ENCODE assay signal across 24 cellular contexts in genomic region chr14:33642641-33643342, GRCh38.
DNase-seq lines count a peak whose midpoint lies in the region; TF ChIP-seq lines count a peak whose summit lies in the region.
"Had no signal": no experiment of that assay in that cellular context is flagged by ENCODE, and none has a peak within 500 bp of the region (broad histone marks: within the 10 kb centered on the region; RNA-seq: fewer than 3 reads in every experiment).

No MANE protein-coding gene starts in this region.

- no peak for DNase-seq in H9
- DNase-seq in amniotic epithelial cell (ENCODE audit: low read depth): peak; percentile 55
- no peak for DNase-seq in type B pancreatic cell (ENCODE audit: extremely low spot score, unreplicated experiment)
- no peak for DNase-seq in 8988T
- DNase-seq in activated naive CD4-positive, alpha-beta T cell treated with anti-CD3 and anti-CD28 coated beads, Interleukin-2, amount 50 U/mL, for 16 hours: no peak
- DNase-seq in HCEC 1CT: no peak
- DNase-seq: activated CD4-positive, alpha-beta T cell treated with anti-CD3 and anti-CD28 coated beads, Interleukin-2, amount 10 ng/mL, durations not matched to agents 24 days and 14 days; activated T-cell treated with anti-CD3 and anti-CD28 coated beads, Interleukin-2, amount 50 U/mL, for 48 hours; CD4-positive, alpha-beta T cell; effector memory CD4-positive, alpha-beta T cell; erythroblast; foreskin melanocyte; left lung; NCI-H1092; NCI-H1930; NK-92 treated with Interleukin-12 subunit alpha and Interleukin-12 subunit beta, amount 100 ng/mL, for 24 hours; PC-3; Right ventricle myocardium superior; stimulated activated naive CD4-positive, alpha-beta T cell treated with Interleukin-2 at 50 U/mL for 16 hours; testis had no signal

- H3K18ac ChIP-seq in H9 (ENCODE audit: insufficient read length, low read depth, low read length): no peak overlapping the region

- no peak overlapping the region for H2AK5ac ChIP-seq in H9 (ENCODE audit: insufficient read length, low read length)

- H3K27me3 Mint-ChIP-seq in H9 (ENCODE audit: low read depth) (no peaks in the 10 kb centered on the region), type B pancreatic cell (peaks cover 32% of the 10 kb centered on the region)
- H3K27me3 Mint-ChIP-seq: activated CD4-positive, alpha-beta T cell treated with anti-CD3 and anti-CD28 coated beads, Interleukin-2, amount 10 ng/mL, durations not matched to agents 24 days and 14 days; CD4-positive, alpha-beta T cell; IgD-negative memory B cell had no signal

- H2BK5ac ChIP-seq in H9 (ENCODE audit: insufficient read length, low read length): no peak overlapping the region

- H3K14ac ChIP-seq in H9 (ENCODE audit: insufficient read depth, low read length): no peak overlapping the region

- H3K4me3 Mint-ChIP-seq in H9 (peak overlapping the region; percentile 48 to 61; a peak in 1 of 5 replicates), type B pancreatic cell (peak overlapping the region; percentile 23)
- H3K4me3 Mint-ChIP-seq: activated CD4-positive, alpha-beta T cell treated with anti-CD3 and anti-CD28 coated beads, Interleukin-2, amount 10 ng/mL, durations not matched to agents 24 days and 14 days; CD4-positive, alpha-beta T cell; IgD-negative memory B cell had no signal

- H3K36me3 Mint-ChIP-seq in H9 (ENCODE audit: insufficient read depth in 1 of 3, low read depth in 3 of 3): no peaks in the 10 kb centered on the region; a peak in 1 of 7 replicates
- no peaks in the 10 kb centered on the region for H3K36me3 Mint-ChIP-seq in type B pancreatic cell
- H3K36me3 Mint-ChIP-seq: IgD-negative memory B cell had no signal

- no peak overlapping the region; the same call in 1 of the 2 replicates for H3K4ac ChIP-seq in H9 (ENCODE audit: low read depth, low read length)

- H3K79me1 ChIP-seq in H9 (ENCODE audit: insufficient read depth, low read depth, low read length, poor library complexity, severe bottlenecking): no peaks in the 10 kb centered on the region

- no peak overlapping the region for H4K5ac ChIP-seq in H9 (ENCODE audit: insufficient read length, low read depth, low read length)

- no peaks in the 10 kb centered on the region for H3K79me2 ChIP-seq in H9 (ENCODE audit: insufficient read depth, low read length)

- no peaks in the 10 kb centered on the region for H3K9me3 Mint-ChIP-seq in H9
- H3K9me3 Mint-ChIP-seq in type B pancreatic cell: no peaks in the 10 kb centered on the region
- H3K9me3 Mint-ChIP-seq: activated CD4-positive, alpha-beta T cell treated with anti-CD3 and anti-CD28 coated beads, Interleukin-2, amount 10 ng/mL, durations not matched to agents 24 days and 14 days; CD4-positive, alpha-beta T cell had no signal

- peak overlapping the region; percentile 51; the same call in 1 of the 2 replicates for H3K4me3 ChIP-seq in iPS-20b (ENCODE audit: low read length)
- H3K4me3 ChIP-seq: left lung, testis had no signal

- no peak overlapping the region for H4K91ac ChIP-seq in H9 (ENCODE audit: insufficient read length, low read depth, low read length)

- H4K8ac ChIP-seq in H9 (replicated peaks; ENCODE audit: insufficient read length, low read depth, low read length): no peak overlapping the region

- no CpG with 5 or more reads among the region's 4 CpGs for WGBS in H9 (ENCODE audit: extremely low coverage, insufficient read length, low lambda C conversion rate)

- no peak overlapping the region for H3K4me2 ChIP-seq in H9 (ENCODE audit: insufficient read depth, insufficient read length, low read length)

- H2AFZ ChIP-seq in H9 (ENCODE audit: low read length): no peak overlapping the region

- no peak overlapping the region for H3K23ac ChIP-seq in H9 (ENCODE audit: insufficient read length, low read depth, low read length)

- H3K9me3 ChIP-seq in H9 (ENCODE audit: control insufficient read depth, low read depth, low read length) (no peaks in the 10 kb centered on the region), iPS-20b (ENCODE audit: insufficient read depth, low read depth, low read length) (no peaks in the 10 kb centered on the region)
- H3K9me3 ChIP-seq: breast epithelium, left lung, testis had no signal

- no peak overlapping the region for H2BK20ac ChIP-seq in H9 (ENCODE audit: low read depth, low read length, poor library complexity, severe bottlenecking)

- TF ChIP-seq CTCF in H9 (conservative IDR thresholded peaks at IDR 0.05) (no peak), type B pancreatic cell (conservative IDR thresholded peaks at IDR 0.05) (no peak)

- no peaks in the 10 kb centered on the region for H3K23me2 ChIP-seq in H9 (ENCODE audit: insufficient read length, low read depth, low read length, poor library complexity, severe bottlenecking)

- no peaks in the 10 kb centered on the region for H3K36me3 ChIP-seq in iPS-20b (ENCODE audit: insufficient read depth, low read depth, low read length)
- H3K36me3 ChIP-seq: breast epithelium, left lung had no signal

- H3K4me1 ChIP-seq in H9 (ENCODE audit: insufficient read depth, low read length): peaks cover 6% of the 10 kb centered on the region; the same call in 1 of the 2 replicates
- peaks cover 36% of the 10 kb centered on the region for H3K4me1 ChIP-seq in iPS-20b (ENCODE audit: insufficient read depth, low read length)
- H3K4me1 ChIP-seq: breast epithelium, left lung, testis had no signal

- H3K27ac Mint-ChIP-seq in H9: peak overlapping the region; percentile 88 to 98 (median 94)
- H3K27ac Mint-ChIP-seq in type B pancreatic cell: no peak overlapping the region
- H3K27ac Mint-ChIP-seq: activated CD4-positive, alpha-beta T cell treated with anti-CD3 and anti-CD28 coated beads, Interleukin-2, amount 10 ng/mL, durations not matched to agents 24 days and 14 days; CD4-positive, alpha-beta T cell; IgD-negative memory B cell had no signal

- H3K56ac ChIP-seq in H9 (ENCODE audit: insufficient read length, low read depth, low read length): no peak overlapping the region

- H4K20me1 ChIP-seq in H9 (ENCODE audit: control insufficient read depth, insufficient read depth, insufficient read length): no peaks in the 10 kb centered on the region

- H3T11ph ChIP-seq in H9 (ENCODE audit: low read length): no peak overlapping the region

- H3K4me1 Mint-ChIP-seq in H9 (peaks cover 34 to 39% of the 10 kb centered on the region in 2 experiments), type B pancreatic cell (ENCODE audit: unreplicated experiment) (peaks cover 19% of the 10 kb centered on the region)
- H3K4me1 Mint-ChIP-seq: activated CD4-positive, alpha-beta T cell treated with anti-CD3 and anti-CD28 coated beads, Interleukin-2, amount 10 ng/mL, durations not matched to agents 24 days and 14 days; IgD-negative memory B cell had no signal

- no peak overlapping the region for H2BK12ac ChIP-seq in H9 (ENCODE audit: insufficient read length, low read depth, low read length)

- H3K27me3 ChIP-seq in H9 (ENCODE audit: insufficient read depth, low read length) (no peaks in the 10 kb centered on the region), iPS-20b (ENCODE audit: insufficient read depth, low read length) (no peaks in the 10 kb centered on the region)
- H3K27me3 ChIP-seq: breast epithelium, left lung, testis had no signal

- H3K27ac ChIP-seq in H9 (ENCODE audit: insufficient read length, low read depth, low read length) (no peak overlapping the region), iPS-20b (ENCODE audit: low read length) (no peak overlapping the region)
- H3K27ac ChIP-seq: breast epithelium, left lung, testis, VCaP had no signal

- H2BK120ac ChIP-seq in H9 (ENCODE audit: low read depth, low read length, poor library complexity, severe bottlenecking): no peak overlapping the region

- H3K9ac ChIP-seq in H9 (ENCODE audit: extremely low read depth, insufficient read length, low read length) (no peak overlapping the region), iPS-20b (ENCODE audit: low read depth, low read length) (peak overlapping the region; percentile 14; the same call in 1 of the 2 replicates)

- H2BK15ac ChIP-seq in H9 (ENCODE audit: low read depth, low read length): no peak overlapping the region
